ENCODE assay signal across 20 cellular contexts in the genomic region with DNA sequence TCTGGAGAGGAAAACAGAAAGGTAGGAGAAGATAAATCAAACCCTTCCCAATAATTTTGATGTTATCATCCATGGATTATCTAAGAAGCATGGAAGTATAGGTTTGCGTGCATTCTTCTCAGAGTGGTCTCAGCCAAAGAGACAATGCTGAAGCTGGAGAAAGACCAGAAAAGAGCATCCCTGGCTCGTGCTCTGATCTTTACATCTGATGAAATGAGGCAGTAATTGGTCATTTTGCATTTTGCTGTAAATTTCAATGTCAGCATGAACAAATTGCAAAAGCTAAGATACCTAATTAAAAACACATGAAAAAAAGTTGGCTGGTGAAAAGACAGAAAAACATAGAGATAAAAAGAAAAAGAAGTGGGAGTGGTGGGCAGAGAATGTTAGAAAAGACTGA.
"Had no signal": no experiment of that assay in that cellular context is flagged by ENCODE, and none has a peak within 500 bp of the region (broad histone marks: within the 10 kb centered on the region; RNA-seq: fewer than 3 reads in every experiment).

No MANE protein-coding gene starts in this region.

- H3K4me1 Mint-ChIP-seq: neural crest cell had no signal

- H3K27me3 ChIP-seq: colonic mucosa, dorsolateral prefrontal cortex, heart left ventricle, ovary had no signal

- DNase-seq: colonic mucosa; dorsolateral prefrontal cortex; effector CD8-positive, alpha-beta T cell; heart left ventricle; hippocampal formation; kidney glomerular epithelial cell; mammary epithelial cell; mucosa of descending colon; natural killer cell; nucleus accumbens; ovary; right cardiac atrium; small intestine; stimulated activated CD4-positive, alpha-beta T cell treated with anti-CD3 and anti-CD28 coated beads, Interleukin-12 subunit alpha, Interleukin-12 subunit beta, amount 100 ng/mL, for 4 hours; stimulated activated naive CD4-positive, alpha-beta T cell treated with Interleukin-2 at 50 U/mL for 16 hours; trophoblast cell had no signal

- H3K9me3 Mint-ChIP-seq: natural killer cell, neural crest cell had no signal

- H3K36me3 ChIP-seq: colonic mucosa, ovary had no signal

- H3K4me3 ChIP-seq: colonic mucosa, dorsolateral prefrontal cortex, heart left ventricle, mucosa of descending colon, ovary had no signal

- ATAC-seq: esophagus mucosa, heart left ventricle, mucosa of descending colon, natural killer cell, right cardiac atrium had no signal

- H3K27ac Mint-ChIP-seq: natural killer cell had no signal

- FAIRE-seq: frontal cortex, islet of Langerhans, small intestine had no signal

- H3K4me1 ChIP-seq: colonic mucosa had no signal

- H3K4me3 Mint-ChIP-seq: natural killer cell, neural crest cell had no signal

- H3K9me3 ChIP-seq: colonic mucosa, heart left ventricle, mucosa of descending colon, ovary had no signal

- H3K27ac ChIP-seq: colonic mucosa, dorsolateral prefrontal cortex, heart left ventricle, ovary had no signal
